Comparison of ENCODE assay signal across 15 cellular contexts in the genomic region with DNA sequence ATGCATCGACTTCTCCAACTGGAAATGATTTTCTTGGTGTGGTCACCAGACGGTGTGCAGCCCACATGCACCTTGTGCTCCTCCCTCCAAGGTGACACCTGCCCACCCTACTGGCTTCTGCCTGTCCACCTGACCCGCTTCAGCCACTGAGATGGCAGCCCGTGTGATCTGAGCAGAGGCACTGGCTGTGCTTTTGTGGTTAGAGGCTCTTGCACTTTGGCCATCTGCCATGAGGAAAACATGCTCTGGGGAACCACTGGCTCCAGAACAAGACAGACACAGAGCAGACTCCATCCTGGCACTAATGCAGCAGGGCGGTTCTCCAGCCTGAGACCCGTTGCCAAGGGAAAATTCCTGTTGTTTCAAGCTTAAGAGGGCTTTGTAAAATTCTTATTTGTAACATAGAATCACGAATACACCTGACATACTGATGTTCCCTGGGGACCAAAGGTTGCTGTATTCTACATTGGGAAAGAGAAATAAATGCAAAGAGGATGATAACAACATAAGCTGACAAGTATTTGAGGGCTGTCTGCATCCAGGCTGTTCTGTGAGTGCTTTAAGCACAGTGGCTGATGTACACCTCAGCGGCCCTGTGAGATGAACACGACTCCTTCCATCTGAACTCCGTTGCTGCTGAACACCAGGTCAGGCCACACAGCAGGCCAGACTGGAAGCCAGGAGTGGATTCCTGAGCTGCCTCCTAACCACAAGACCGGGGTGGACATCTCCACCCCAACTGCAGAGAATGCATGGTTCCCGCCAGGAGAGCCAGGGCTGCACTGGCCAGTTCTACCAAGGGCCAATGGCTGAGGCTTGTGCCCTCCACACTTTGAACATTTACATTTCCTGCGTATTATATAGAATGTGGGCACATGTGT.
DNase-seq lines count a peak whose midpoint lies in the region; ATAC-seq, FAIRE-seq and TF ChIP-seq lines count a peak whose summit lies in the region.
"Had no signal": no experiment of that assay in that cellular context is flagged by ENCODE, and none has a peak within 500 bp of the region (broad histone marks: within the 10 kb centered on the region; RNA-seq: fewer than 3 reads in every experiment).

No MANE protein-coding gene starts in this region.

- H3K4ac ChIP-seq in neuronal stem cell (ENCODE audit: low read length), result no peak overlapping the region

- no peak overlapping the region for H2BK15ac ChIP-seq in neuronal stem cell (ENCODE audit: low read length)

- no peak for TF ChIP-seq CTCF in right atrium auricular region (IDR thresholded peaks at IDR 0.05)
- TF ChIP-seq CTCF in gastroesophageal sphincter (IDR thresholded peaks at IDR 0.05), result no peak
- TF ChIP-seq CTCF in esophagus squamous epithelium (IDR thresholded peaks at IDR 0.05), result no peak

- intact Hi-C loops in left cardiac atrium (cut with DNase I) (loop anchor here in 1 of 2 donors (10.0 kb wide), 1 partner anchor 915 kb away; no protein-coding TSS in a partner anchor), esophagus squamous epithelium (cut with DNase I) (no loop called here)

- no peak overlapping the region for H2AFZ ChIP-seq in neuronal stem cell (ENCODE audit: low read length)

- peak overlapping the region; percentile 1 for H2BK12ac ChIP-seq in neuronal stem cell (ENCODE audit: low read length)

- H3K4me3 ChIP-seq in right atrium auricular region (no peak overlapping the region), gastroesophageal sphincter (no peak overlapping the region), neuronal stem cell (ENCODE audit: low read length in 2 of 2) (no peak overlapping the region), esophagus squamous epithelium (no peak overlapping the region)
- H3K4me3 ChIP-seq: cardiac muscle cell, gastrocnemius medialis, uterus had no signal

- peak; percentile 79 for FAIRE-seq in urothelium cell line (lab: Jason Lieb, UNC)

- H3K9me3 ChIP-seq in right atrium auricular region (no peaks in the 10 kb centered on the region), gastroesophageal sphincter (peaks cover 0 to 21% (median 0%) of the 10 kb centered on the region in 3 donors), neuronal stem cell (replicated peaks in 1 of 2; ENCODE audit: control insufficient read depth in 2 of 2, insufficient read depth in 1 of 2, low read depth in 1 of 2, low read length in 2 of 2) (peaks cover 0 to 2% of the 10 kb centered on the region in 2 donors), esophagus squamous epithelium (no peaks in the 10 kb centered on the region)
- H3K9me3 ChIP-seq: gastrocnemius medialis, uterus had no signal

- TF ChIP-seq POLR2A in gastroesophageal sphincter (IDR thresholded peaks at IDR 0.05), result no peak
- TF ChIP-seq POLR2A in esophagus squamous epithelium (IDR thresholded peaks at IDR 0.05), result no peak

- TF ChIP-seq EP300 in gastroesophageal sphincter (IDR thresholded peaks at IDR 0.05), result no peak

- no peak overlapping the region for H3K9ac ChIP-seq in neuronal stem cell (ENCODE audit: low read depth, low read length, poor library complexity)

- H3K23ac ChIP-seq in neuronal stem cell (ENCODE audit: low read depth, low read length, poor library complexity), result no peak overlapping the region

- ATAC-seq in left cardiac atrium (peak; percentile 52 to 80), gastroesophageal sphincter (peak; percentile 28)
- ATAC-seq: activated CD8-positive, alpha-beta memory T cell treated with anti-CD3 and anti-CD28 coated beads, Interleukin-2, amount 10 ng/mL, durations not matched to agents 7 days and 5 days; gastrocnemius medialis had no signal

- H3K27me3 ChIP-seq in right atrium auricular region, result no peaks in the 10 kb centered on the region
- H3K27me3 ChIP-seq in gastroesophageal sphincter, result no peaks in the 10 kb centered on the region
- H3K27me3 ChIP-seq in neuronal stem cell (ENCODE audit: control insufficient read depth in 3 of 3, insufficient read depth in 3 of 3, low read depth in 1 of 3, low read length in 3 of 3), result peaks cover 0 to 16% (median 0%) of the 10 kb centered on the region in 3 experiments
- H3K27me3 ChIP-seq in esophagus squamous epithelium, result no peaks in the 10 kb centered on the region
- H3K27me3 ChIP-seq: cardiac muscle cell, gastrocnemius medialis, uterus had no signal

- H3K4me2 ChIP-seq in neuronal stem cell (ENCODE audit: insufficient read depth, low read length, poor library complexity, severe bottlenecking), result no peak overlapping the region

- DNase-seq in left cardiac atrium (no peak), right atrium auricular region (ENCODE audit: low spot score) (no peak), neuronal stem cell (ENCODE audit: low spot score) (no peak), urothelium cell line (ENCODE audit: low spot score) (peak; percentile 76), GOT3 (lab: John Stamatoyannopoulos, UW) (no peak), HK-2 (ENCODE audit: unreplicated experiment) (no peak), esophagus squamous epithelium (lab: John Stamatoyannopoulos, UW) (no peak)
- DNase-seq: activated CD8-positive, alpha-beta memory T cell treated with anti-CD3 and anti-CD28 coated beads, Interleukin-2, amount 10 ng/mL, durations not matched to agents 7 days and 5 days; endodermal cell; gastrocnemius medialis; IMR-90; NCI-H146; uterus had no signal

- 43 to 83% methylated on average over 3 to 9 of the region's 13 CpGs for WGBS in gastroesophageal sphincter (ENCODE audit: low coverage in 1 of 2), 2 donors
- no CpG with 5 or more reads among the region's 13 CpGs for WGBS in neuronal stem cell (ENCODE audit: extremely low coverage in 2 of 2, insufficient read length in 2 of 2, insufficient replicate concordance in 1 of 2), 2 donors
- 39 to 42% methylated on average over 11 to 13 of the region's 13 CpGs for WGBS in esophagus squamous epithelium, 2 donors

- H2BK120ac ChIP-seq in neuronal stem cell (ENCODE audit: low read depth, low read length), result no peak overlapping the region

- peak overlapping the region; percentile 31 for H3K18ac ChIP-seq in neuronal stem cell (ENCODE audit: low read length)

- H3K4me1 ChIP-seq in right atrium auricular region, result no peaks in the 10 kb centered on the region
- peaks cover 0 to 11% (median 0%) of the 10 kb centered on the region in 3 donors for H3K4me1 ChIP-seq in gastroesophageal sphincter
- peaks cover 0 to 2% of the 10 kb centered on the region in 2 donors for H3K4me1 ChIP-seq in neuronal stem cell (ENCODE audit: control insufficient read depth in 2 of 2, insufficient read depth in 1 of 2, low read depth in 1 of 2, low read length in 2 of 2)
- peaks cover 0 to 7% (median 5%) of the 10 kb centered on the region in 3 donors for H3K4me1 ChIP-seq in esophagus squamous epithelium
- H3K4me1 ChIP-seq: gastrocnemius medialis, uterus had no signal

- H3K79me1 ChIP-seq in neuronal stem cell (ENCODE audit: low read depth, low read length), result no peaks in the 10 kb centered on the region

- H4K8ac ChIP-seq in neuronal stem cell (ENCODE audit: low read depth, low read length), result no peak overlapping the region

- no peak overlapping the region for H3K27ac ChIP-seq in right atrium auricular region
- H3K27ac ChIP-seq in gastroesophageal sphincter, result no peak overlapping the region
- no peak overlapping the region for H3K27ac ChIP-seq in neuronal stem cell (replicated peaks; ENCODE audit: low read length)
- no peak overlapping the region for H3K27ac ChIP-seq in esophagus squamous epithelium
- H3K27ac ChIP-seq: cardiac muscle cell, gastrocnemius medialis, uterus had no signal

- H2BK5ac ChIP-seq in neuronal stem cell (ENCODE audit: low read length), result no peak overlapping the region

- H4K91ac ChIP-seq in neuronal stem cell (ENCODE audit: low read depth, low read length, poor library complexity), result no peak overlapping the region

- H2AK5ac ChIP-seq in neuronal stem cell (ENCODE audit: low read depth, low read length), result no peak overlapping the region

- H3K14ac ChIP-seq in neuronal stem cell (ENCODE audit: low read length), result no peak overlapping the region

- no peaks in the 10 kb centered on the region for H3K36me3 ChIP-seq in right atrium auricular region
- H3K36me3 ChIP-seq in gastroesophageal sphincter, result no peaks in the 10 kb centered on the region
- H3K36me3 ChIP-seq in neuronal stem cell (replicated peaks in 1 of 2; ENCODE audit: control insufficient read depth in 2 of 2, insufficient read depth in 2 of 2, low read length in 2 of 2), result no peaks in the 10 kb centered on the region
- no peaks in the 10 kb centered on the region for H3K36me3 ChIP-seq in esophagus squamous epithelium
- H3K36me3 ChIP-seq: cardiac muscle cell, gastrocnemius medialis, uterus had no signal
